Comparison of ENCODE assay signal across 1 cellular context in genomic region chr4:125762537-125762936, GRCh38.
TF ChIP-seq lines count a peak whose summit lies in the region.

No MANE protein-coding gene starts in this region.

TF ChIP-seq in GM23338, 12 proteins besides CTCF, POLR2A, EP300 and RAD21 (continued from another document):
- no peak for TF ChIP-seq ZNF462 (CRISPR knock-in tag; IDR thresholded peaks at IDR 0.05)
- no peak for TF ChIP-seq CREB1 (CRISPR knock-in tag; IDR thresholded peaks at IDR 0.05; ENCODE audit: low read depth)
- TF ChIP-seq ZNF114 (CRISPR knock-in tag; IDR thresholded peaks at IDR 0.05) = no peak
- no peak for TF ChIP-seq ZNF331 (CRISPR knock-in tag; IDR thresholded peaks at IDR 0.05; ENCODE audit: low read depth)
- no peak for TF ChIP-seq ETS1 (IDR thresholded peaks at IDR 0.05)
